Comparison of ENCODE assay signal across 19 cellular contexts in the genomic region with DNA sequence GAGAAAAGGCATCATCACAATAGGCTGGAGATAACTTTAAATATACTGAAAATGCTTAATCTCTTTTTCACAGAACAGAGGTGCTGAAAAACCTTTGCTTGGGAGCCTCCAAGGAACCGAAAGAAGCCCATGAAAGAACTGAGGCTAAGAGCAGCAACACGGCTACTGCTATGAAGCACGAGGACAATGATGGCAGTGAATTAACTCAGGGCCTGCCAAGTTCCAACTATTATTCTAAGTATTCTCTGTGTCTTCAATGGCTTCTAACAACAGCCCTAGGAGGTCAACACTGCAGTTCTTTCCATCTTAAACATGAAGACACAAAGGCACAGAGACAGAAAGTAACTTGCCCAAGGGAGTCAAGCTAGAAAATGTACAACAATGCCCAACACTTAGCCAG.
DNase-seq lines count a peak whose midpoint lies in the region; TF ChIP-seq lines count a peak whose summit lies in the region.
"Had no signal": no experiment of that assay in that cellular context is flagged by ENCODE, and none has a peak within 500 bp of the region (broad histone marks: within the 10 kb centered on the region; RNA-seq: fewer than 3 reads in every experiment).

No MANE protein-coding gene starts in this region.

- 84% methylated on average over 3 of the region's 3 CpGs for WGBS in esophagus muscularis mucosa

- peak; percentile 26 for DNase-seq in esophagus muscularis mucosa (ENCODE audit: extremely low spot score)
- peak; percentile 14 for DNase-seq in midbrain (lab: John Stamatoyannopoulos, UW)
- peak; percentile 59 for DNase-seq in superior temporal gyrus (ENCODE audit: extremely low spot score)
- DNase-seq in G401 (ENCODE audit: low spot score) = no peak
- DNase-seq in T-helper 9 cell = no peak
- DNase-seq in NCI-H1105 treated with DMSO at 0.1 percent for 48 hours (lab: John Stamatoyannopoulos, UW) = no peak
- DNase-seq: Caco-2; CD4-positive, CD25-positive, alpha-beta regulatory T cell; CD8-positive, alpha-beta T cell; DMS153; DND-41; GDM1; GM23248; H7; HCEC 1CT had no signal

- no peak overlapping the region for H3K4me3 ChIP-seq in HEK293 (ENCODE audit: low read depth, low read length)
- no peak overlapping the region for H3K4me3 ChIP-seq in esophagus muscularis mucosa
- H3K4me3 ChIP-seq: BLaER1, GM12878, GM23248 had no signal

- TF ChIP-seq POLR2A in esophagus muscularis mucosa (IDR thresholded peaks at IDR 0.05; ENCODE audit: low read depth) = no peak

- POLR2A ChIA-PET in HEK293 (lab: Yijun Ruan, JAX) = no interaction called here

- H3K27me3 ChIP-seq in esophagus muscularis mucosa = peaks cover 0 to 13% (median 0%) of the 10 kb centered on the region in 4 donors
- H3K27me3 ChIP-seq: BLaER1 had no signal

- H3K27ac ChIP-seq in HEK293 (ENCODE audit: extremely low read depth, low read depth, low read length) (no peak overlapping the region), esophagus muscularis mucosa (replicated peaks in 1 of 4) (no peak overlapping the region)
- H3K27ac ChIP-seq: BLaER1, C4-2B, GM23248 had no signal

- TF ChIP-seq CTCF in HEK293 (tag by site-specific recombination; IDR thresholded peaks at IDR 0.05) (no peak), esophagus muscularis mucosa (IDR thresholded peaks at IDR 0.05) (no peak)

- intact Hi-C loops in esophagus muscularis mucosa (cut with DNase I) = no loop called here

- no peak for TF ChIP-seq EP300 in esophagus muscularis mucosa (IDR thresholded peaks at IDR 0.05)

- H3K4me1 ChIP-seq in HEK293 (ENCODE audit: control insufficient read depth, insufficient read depth, low read length) (no peaks in the 10 kb centered on the region), esophagus muscularis mucosa (no peaks in the 10 kb centered on the region)
- H3K4me1 ChIP-seq: BLaER1, Caco-2 had no signal

- CTCF ChIA-PET in HEK293 (lab: Yijun Ruan, JAX) = interaction anchor here (0.8 to 1.5 kb wide), 2 partner anchors 11 to 66 kb away, joined by 3 read pairs; no protein-coding TSS in a partner anchor

- in situ Hi-C loops in G401 (cut with HindIII; ENCODE audit: low sequenced_read_pairs) = no loop called here

- H3K9me3 ChIP-seq in HEK293 (ENCODE audit: control insufficient read depth, insufficient read depth, low read depth, low read length) (no peaks in the 10 kb centered on the region), esophagus muscularis mucosa (no peaks in the 10 kb centered on the region)

- H3K36me3 ChIP-seq in HEK293 (ENCODE audit: control insufficient read depth in 2 of 2, insufficient read depth in 1 of 2, low read length in 2 of 2) (no peaks in the 10 kb centered on the region), esophagus muscularis mucosa (no peaks in the 10 kb centered on the region)
- H3K36me3 ChIP-seq: BLaER1 had no signal

TF ChIP-seq in HEK293, 187 proteins besides CTCF, POLR2A, EP300 and RAD21:
- TF ChIP-seq ZNF600 (tag by site-specific recombination; IDR thresholded peaks at IDR 0.05) = no peak
- TF ChIP-seq ZNF660 (tag by site-specific recombination; IDR thresholded peaks at IDR 0.05) = no peak
- TF ChIP-seq, protein P1, sequence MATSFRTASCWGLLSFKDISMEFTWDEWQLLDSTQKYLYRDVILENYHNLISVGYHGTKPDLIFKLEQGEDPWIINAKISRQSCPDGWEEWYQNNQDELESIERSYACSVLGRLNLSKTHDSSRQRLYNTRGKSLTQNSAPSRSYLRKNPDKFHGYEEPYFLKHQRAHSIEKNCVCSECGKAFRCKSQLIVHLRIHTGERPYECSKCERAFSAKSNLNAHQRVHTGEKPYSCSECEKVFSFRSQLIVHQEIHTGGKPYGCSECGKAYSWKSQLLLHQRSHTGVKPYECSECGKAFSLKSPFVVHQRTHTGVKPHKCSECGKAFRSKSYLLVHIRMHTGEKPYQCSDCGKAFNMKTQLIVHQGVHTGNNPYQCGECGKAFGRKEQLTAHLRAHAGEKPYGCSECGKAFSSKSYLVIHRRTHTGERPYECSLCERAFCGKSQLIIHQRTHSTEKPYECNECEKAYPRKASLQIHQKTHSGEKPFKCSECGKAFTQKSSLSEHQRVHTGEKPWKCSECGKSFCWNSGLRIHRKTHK (tag by site-specific recombination; IDR thresholded peaks at IDR 0.05) = peak; percentile 51; the same call in 1 of the 2 replicates

Comparison
In these comparisons a context has a peak if more than half of its experiments do, and no peak if none do; other contexts are left out.
1. DNase-seq: peak in esophagus muscularis mucosa (single experiment), midbrain (single experiment) and superior temporal gyrus (single experiment); none in G401 (single experiment), T-helper 9 cell (single experiment) and NCI-H1105 treated with DMSO at 0.1 percent for 48 hours (single experiment).